21 cellular contexts compared by ENCODE assay signal in genomic region chr1:74506311-74506710, GRCh38.
DNase-seq lines count a peak whose midpoint lies in the region; ATAC-seq, FAIRE-seq and TF ChIP-seq lines count a peak whose summit lies in the region.
"Had no signal": no experiment of that assay in that cellular context is flagged by ENCODE, and none has a peak within 500 bp of the region (broad histone marks: within the 10 kb centered on the region; RNA-seq: fewer than 3 reads in every experiment).

No MANE protein-coding gene starts in this region.

- H3K9me3 ChIP-seq in neuron (ENCODE audit: low read length): no peaks in the 10 kb centered on the region
- H3K9me3 ChIP-seq: BLaER1 treated with 17β-estradiol and CSF1 and Interleukin-3, amounts not matched to agents 10 nM and 100 nM; Caco-2; left ventricle myocardium inferior had no signal

- FAIRE-seq in D721Med (lab: Jason Lieb, UNC): peak; percentile 96
- FAIRE-seq: islet of Langerhans had no signal

- H3K4me1 ChIP-seq in neuron (ENCODE audit: insufficient read depth, low read length): peaks cover 35% of the 10 kb centered on the region
- H3K4me1 ChIP-seq: BLaER1 treated with 17β-estradiol and CSF1 and Interleukin-3, amounts not matched to agents 10 nM and 100 nM; Caco-2 had no signal

- H3K4me3 ChIP-seq in neuron (ENCODE audit: low read length): peak overlapping the region; percentile 14
- H3K4me3 ChIP-seq: BLaER1 treated with 17β-estradiol and CSF1 and Interleukin-3, amounts not matched to agents 10 nM and 100 nM; left ventricle myocardium inferior had no signal

- peak overlapping the region; percentile 65 for H2AFZ ChIP-seq in neuron (ENCODE audit: low read depth, low read length)

- H3K27ac ChIP-seq in cingulate gyrus (ENCODE audit: low read depth, low read length): peak overlapping the region; percentile 25
- H3K27ac ChIP-seq: BLaER1 treated with 17β-estradiol and CSF1 and Interleukin-3, amounts not matched to agents 10 nM and 100 nM; left ventricle myocardium inferior had no signal

- no peak for ATAC-seq in GM18520 (IDR thresholded peaks at IDR 0.05; ENCODE audit: unreplicated experiment)
- no peak for ATAC-seq in GM21723 (IDR thresholded peaks at IDR 0.05; ENCODE audit: unreplicated experiment)
- no peak for ATAC-seq in HG02938 (IDR thresholded peaks at IDR 0.05; ENCODE audit: unreplicated experiment)
- ATAC-seq: naive thymus-derived CD4-positive, alpha-beta T cell; sciatic nerve; stimulated activated naive B cell treated with anti-CD40 and anti-IgM and Interleukin-4, amounts not matched to agents 10 μg/mL and 1 μg/mL and 100 μg/mL, for 72 hours had no signal

- no peaks in the 10 kb centered on the region for H3K36me3 ChIP-seq in neuron (ENCODE audit: insufficient read depth, low read length)
- H3K36me3 ChIP-seq: BLaER1 treated with 17β-estradiol and CSF1 and Interleukin-3, amounts not matched to agents 10 nM and 100 nM; left ventricle myocardium inferior had no signal

- no peaks in the 10 kb centered on the region for H3K27me3 ChIP-seq in neuron (ENCODE audit: insufficient read depth, low read length)
- H3K27me3 ChIP-seq: BLaER1 treated with 17β-estradiol and CSF1 and Interleukin-3, amounts not matched to agents 10 nM and 100 nM had no signal

- no peak for TF ChIP-seq CTCF in D721Med (IDR thresholded peaks at IDR 0.05; ENCODE audit: insufficient read depth, missing control alignments)

- no peak for DNase-seq in D721Med (ENCODE audit: insufficient read length, low spot score)
- DNase-seq in NCI-H524 (lab: John Stamatoyannopoulos, UW): peak; percentile 79 to 95
- DNase-seq in stimulated activated CD4-positive, alpha-beta T cell treated with anti-CD3 and anti-CD28 coated beads, Interleukin-2, amount 100 ng/mL, for 48 hours: no peak
- DNase-seq: activated naive CD8-positive, alpha-beta T cell treated with anti-CD3 and anti-CD28 coated beads for 36 hours; activated T-cell treated with anti-CD3 and anti-CD28 coated beads for 4 hours; Caco-2; cerebellar nuclear complex; HFFc6; left ventricle myocardium inferior; naive thymus-derived CD4-positive, alpha-beta T cell; posterior cingulate gyrus; stimulated activated naive B cell treated with anti-CD40 and anti-IgM and Interleukin-4, amounts not matched to agents 10 μg/mL and 1 μg/mL and 100 μg/mL, for 72 hours; T-helper 2 cell had no signal

Comparison
In these comparisons a context has a peak if more than half of its experiments do, and no peak if none do; other contexts are left out.
1. DNase-seq: peak in NCI-H524 (2 of 2); none in D721Med (single experiment) and stimulated activated CD4-positive, alpha-beta T cell treated with anti-CD3 and anti-CD28 coated beads, Interleukin-2, amount 100 ng/mL, for 48 hours (0 of 2).